ENCODE assay signal across 2 cellular contexts in the genomic region with DNA sequence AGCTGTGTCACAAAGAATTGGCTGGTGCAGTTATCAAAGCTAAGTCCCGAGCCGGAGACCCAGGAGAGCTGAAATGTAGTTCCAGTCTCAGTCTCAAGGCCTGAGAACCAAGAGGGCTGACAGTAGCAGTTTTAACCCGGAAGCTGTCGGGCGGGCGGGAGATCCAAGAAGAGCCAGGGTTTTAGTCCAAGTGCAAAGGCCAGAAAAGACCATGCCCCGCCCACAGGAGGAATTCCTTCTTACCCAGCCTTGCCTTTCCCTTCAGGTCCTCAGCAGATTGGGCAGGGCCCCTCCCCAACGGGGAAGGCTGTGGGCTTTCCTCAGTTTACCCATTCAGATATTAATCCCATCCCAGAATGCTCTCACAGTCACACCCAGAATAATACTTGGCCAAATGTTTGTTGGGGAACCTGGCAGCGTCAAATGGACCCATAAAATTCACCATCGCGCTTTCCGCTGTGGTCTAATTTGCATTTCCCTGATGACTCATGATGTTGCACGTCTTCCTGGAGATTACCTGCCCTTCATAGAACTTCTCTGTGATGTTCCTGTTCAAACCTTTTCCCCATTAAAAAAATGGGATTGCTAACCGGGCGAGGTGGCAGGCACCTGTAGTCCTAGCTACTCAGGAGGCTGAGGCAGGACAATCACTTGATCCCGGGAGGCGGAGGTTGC.
TF ChIP-seq lines count a peak whose summit lies in the region.

No MANE protein-coding gene starts in this region.

TF ChIP-seq in GM12891, 5 proteins besides CTCF, POLR2A, EP300 and RAD21:
- TF ChIP-seq PAX5 (IDR thresholded peaks at IDR 0.05; ENCODE audit: insufficient read depth, low read length, severe bottlenecking) (no peak), POU2F2 (IDR thresholded peaks at IDR 0.05; ENCODE audit: low read depth, low read length) (0 out of 2 replicates have a peak, but pooled peaks have one; percentile 73)

TF ChIP-seq in K562, 482 proteins besides CTCF, POLR2A, EP300 and RAD21:
- TF ChIP-seq JUND (IDR thresholded peaks at IDR 0.05; ENCODE audit: borderline replicate concordance, low read depth, low read length) (peak; percentile 55; the same call in 1 of the 2 replicates), JUND (tag; IDR thresholded peaks at IDR 0.05; ENCODE audit: borderline replicate concordance, low read depth, low read length) (no peak), PTRF (tag; IDR thresholded peaks at IDR 0.05) (no peak), POLR2AphosphoS5 (IDR thresholded peaks at IDR 0.05; ENCODE audit: control insufficient read depth, insufficient read depth, low read depth, low read length) (peak; percentile 26; the same call in 1 of the 2 replicates), SUPT5H (IDR thresholded peaks at IDR 0.05) (peak; percentile 24; the same call in 1 of the 2 replicates), POLR2AphosphoS2 (IDR thresholded peaks at IDR 0.05; ENCODE audit: low read length) (0 out of 2 replicates have a peak, but pooled peaks have one; percentile 24)
- TF ChIP-seq, protein P1, sequence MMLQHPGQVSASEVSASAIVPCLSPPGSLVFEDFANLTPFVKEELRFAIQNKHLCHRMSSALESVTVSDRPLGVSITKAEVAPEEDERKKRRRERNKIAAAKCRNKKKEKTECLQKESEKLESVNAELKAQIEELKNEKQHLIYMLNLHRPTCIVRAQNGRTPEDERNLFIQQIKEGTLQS (IDR thresholded peaks at IDR 0.05): peak; percentile 80
- TF ChIP-seq, protein P1 (CRISPR knock-in tag; conservative IDR thresholded peaks at IDR 0.05): no peak
